13 cellular contexts compared by ENCODE assay signal in genomic region chr17:36641331-36641876, GRCh38. TPM values are rescaled to one million over a fixed set of nuclear protein-coding genes. Genes with fewer than 3 reads are reported as not detected.
A peak's percentile ranks its signal among the peaks of the same experiment; 100 is the strongest.
DNase-seq lines count a peak whose midpoint lies in the region; ATAC-seq and TF ChIP-seq lines count a peak whose summit lies in the region.
"Had no signal": no experiment of that assay in that cellular context is flagged by ENCODE, and none has a peak within 500 bp of the region (broad histone marks: within the 10 kb centered on the region; RNA-seq: fewer than 3 reads in every experiment).

No MANE protein-coding gene starts in this region.

- no peaks in the 10 kb centered on the region for H3K36me3 Mint-ChIP-seq in nephron (ENCODE audit: low read depth)

- peaks cover 98% of the 10 kb centered on the region for H3K27me3 Mint-ChIP-seq in nephron (ENCODE audit: low read depth)

- no peak overlapping the region for H3K27ac Mint-ChIP-seq in nephron
- H3K27ac Mint-ChIP-seq: activated B cell treated with CpG ODN at 0.5 μM for 24 hours had no signal

- H3K4me3 ChIP-seq in left ventricle myocardium inferior, result peak overlapping the region; percentile 60
- H3K4me3 ChIP-seq in epithelial cell of proximal tubule (ENCODE audit: low read depth, low read length), result peak overlapping the region; percentile 31

- H3K27ac ChIP-seq in left ventricle myocardium inferior (replicated peaks), result no peak overlapping the region

- no peak for ATAC-seq in Right ventricle myocardium superior (ENCODE audit: poor library complexity)
- ATAC-seq in HG02623 (IDR thresholded peaks at IDR 0.05; ENCODE audit: unreplicated experiment), result no peak
- ATAC-seq in HG03097 (IDR thresholded peaks at IDR 0.05; ENCODE audit: low FRiP score, unreplicated experiment), result no peak
- ATAC-seq in GM21723 (IDR thresholded peaks at IDR 0.05; ENCODE audit: unreplicated experiment), result no peak
- ATAC-seq: HCT116 had no signal

- DNase-seq in left ventricle myocardium inferior (no peak), Right ventricle myocardium superior (no peak), epithelial cell of proximal tubule (ENCODE audit: low read depth) (no peak), NCI-H2227 treated with DMSO at 0.1 percent for 48 hours (lab: John Stamatoyannopoulos, UW) (no peak)
- DNase-seq: activated B cell treated with CpG ODN at 0.5 μM for 24 hours, C1 segment of cervical spinal cord, NCI-H524 treated with DMSO at 0.1 percent for 48 hours had no signal

- peaks cover 100% of the 10 kb centered on the region for H3K27me3 ChIP-seq in left ventricle myocardium inferior (ENCODE audit: low read depth)

- peaks cover 15% of the 10 kb centered on the region for H3K4me1 ChIP-seq in left ventricle myocardium inferior

- no peak for TF ChIP-seq CTCF in left ventricle myocardium inferior (IDR thresholded peaks at IDR 0.05; ENCODE audit: borderline replicate concordance)
- no peak for TF ChIP-seq CTCF in epithelial cell of proximal tubule (conservative IDR thresholded peaks at IDR 0.05; ENCODE audit: low read depth, low read length)
- TF ChIP-seq CTCF in nephron (IDR thresholded peaks at IDR 0.05; ENCODE audit: unreplicated experiment in 3 of 3), result no peak

- H3K9me3 ChIP-seq in left ventricle myocardium inferior (replicated peaks), result no peaks in the 10 kb centered on the region

- H3K4me1 Mint-ChIP-seq in nephron, result peaks cover 10% of the 10 kb centered on the region

- H3K9me3 Mint-ChIP-seq in nephron, result no peaks in the 10 kb centered on the region
- H3K9me3 Mint-ChIP-seq: activated B cell treated with CpG ODN at 0.5 μM for 24 hours, IgD-negative memory B cell had no signal

- H3K4me3 Mint-ChIP-seq in nephron, result peak overlapping the region; percentile 32 to 82 (median 81)

- H3K36me3 ChIP-seq in left ventricle myocardium inferior, result no peaks in the 10 kb centered on the region

- intact Hi-C loops in left ventricle myocardium inferior (cut with micrococcal nuclease), result no loop called here
- intact Hi-C loops in Right ventricle myocardium superior (cut with DNase I), result no loop called here

RNA-seq across cellular contexts. Expression of gene MRM1, which starts 40.0 kb away (rescaled TPM):
- total RNA-seq in left ventricle myocardium inferior (8.7 TPM), Right ventricle myocardium superior (8.3 TPM), epithelial cell of proximal tubule (9.1 and 13.7 TPM in 2 replicates)

RNA-seq across cellular contexts. Expression of gene DHRS11, which starts 49.7 kb away (rescaled TPM):
- total RNA-seq in left ventricle myocardium inferior (13.1 TPM), Right ventricle myocardium superior (13.9 TPM), epithelial cell of proximal tubule (13.2 and 14.8 TPM in 2 replicates)
